In the genomic region with DNA sequence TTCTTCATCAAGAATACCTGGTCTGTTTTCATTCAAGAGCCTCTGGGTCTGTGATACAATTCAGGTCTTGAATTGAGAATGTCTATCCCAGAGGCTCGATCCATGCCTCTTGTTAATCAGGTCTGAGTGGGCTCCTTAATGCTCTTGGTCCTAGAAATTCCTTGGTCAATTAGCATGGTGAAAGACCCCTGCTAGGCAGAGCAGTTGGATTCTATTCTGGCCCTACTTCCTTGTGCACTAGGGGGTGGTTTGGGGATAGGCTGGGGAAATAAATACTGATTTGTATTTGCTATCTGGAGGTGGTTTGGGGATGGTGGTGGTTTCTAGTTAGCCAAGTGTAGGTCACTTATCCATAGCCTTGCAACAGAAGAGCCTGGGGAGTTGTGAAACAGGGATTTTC, we compare ENCODE assay signal across 17 cellular contexts. TPM values are rescaled to one million over a fixed set of nuclear protein-coding genes. Genes with fewer than 3 reads are reported as not detected.
A peak's percentile ranks its signal among the peaks of the same experiment; 100 is the strongest.
DNase-seq lines count a peak whose midpoint lies in the region; ATAC-seq and TF ChIP-seq lines count a peak whose summit lies in the region.
"Had no signal": no experiment of that assay in that cellular context is flagged by ENCODE, and none has a peak within 500 bp of the region (broad histone marks: within the 10 kb centered on the region; RNA-seq: fewer than 3 reads in every experiment).

No MANE protein-coding gene starts in this region.

- H2BK20ac ChIP-seq in H9 (ENCODE audit: low read depth, low read length, poor library complexity, severe bottlenecking), result no peak overlapping the region

- H3K27ac ChIP-seq in H9 (ENCODE audit: insufficient read length, low read depth, low read length), result no peak overlapping the region
- H3K27ac ChIP-seq: GM23248, SJCRH30 had no signal

- H3K4me1 Mint-ChIP-seq in H9, result peaks cover 21 to 28% of the 10 kb centered on the region in 2 experiments
- H3K4me1 Mint-ChIP-seq in WTC11, result peaks cover 17% of the 10 kb centered on the region
- H3K4me1 Mint-ChIP-seq in activated T-helper 1 cell treated with anti-CD3 and anti-CD28 coated beads, Interleukin-12 subunit alpha, Interleukin-12 subunit beta, Interleukin-2, Interleukin-4 antibody, amounts not matched to agents 30 ng/mL and 10 ng/mL and 1 ng/mL, durations not matched to agents 14 hours and 24 hours and 36 hours (ENCODE audit: low read depth), result no peaks in the 10 kb centered on the region

- H3K4me3 Mint-ChIP-seq in H9 (peak overlapping the region; percentile 12 to 53; a peak in 1 of 5 replicates), WTC11 (no peak overlapping the region)
- H3K4me3 Mint-ChIP-seq in activated T-helper 1 cell treated with anti-CD3 and anti-CD28 coated beads, Interleukin-12 subunit alpha, Interleukin-12 subunit beta, Interleukin-2, Interleukin-4 antibody, amounts not matched to agents 30 ng/mL and 10 ng/mL and 1 ng/mL, durations not matched to agents 14 hours and 24 hours and 36 hours, result no peak overlapping the region
- H3K4me3 Mint-ChIP-seq: IgD-negative memory B cell had no signal

- H3K4ac ChIP-seq in H9 (ENCODE audit: low read depth, low read length), result no peak overlapping the region

- no peak overlapping the region for H2BK15ac ChIP-seq in H9 (ENCODE audit: low read depth, low read length)

- H4K5ac ChIP-seq in H9 (ENCODE audit: insufficient read length, low read depth, low read length), result no peak overlapping the region

- no peaks in the 10 kb centered on the region for H4K20me1 ChIP-seq in H9 (ENCODE audit: control insufficient read depth, insufficient read depth, insufficient read length)

- H4K91ac ChIP-seq in H9 (ENCODE audit: insufficient read length, low read depth, low read length), result no peak overlapping the region

- no peak overlapping the region for H2BK5ac ChIP-seq in H9 (ENCODE audit: insufficient read length, low read length)

- H3K23ac ChIP-seq in H9 (ENCODE audit: insufficient read length, low read depth, low read length), result no peak overlapping the region

- H3K56ac ChIP-seq in H9 (ENCODE audit: insufficient read length, low read depth, low read length), result no peak overlapping the region

- H3K4me2 ChIP-seq in H9 (ENCODE audit: insufficient read depth, insufficient read length, low read length), result no peak overlapping the region

- CTCF ChIA-PET in WTC11 (lab: Charles Lee), result interaction anchor here (1.2 kb wide), 1 partner anchor 112 kb away, joined by 3 read pairs; no protein-coding TSS in a partner anchor

- no peak overlapping the region for H3T11ph ChIP-seq in H9 (ENCODE audit: low read length)

- POLR2A ChIA-PET in WTC11 (lab: Charles Lee), result no interaction called here

- H2BK120ac ChIP-seq in H9 (ENCODE audit: low read depth, low read length, poor library complexity, severe bottlenecking), result no peak overlapping the region

- no peak overlapping the region for H3K9ac ChIP-seq in H9 (ENCODE audit: extremely low read depth, insufficient read length, low read length)
- H3K9ac ChIP-seq: GM23248 had no signal

- no peak overlapping the region for H2AK5ac ChIP-seq in H9 (ENCODE audit: insufficient read length, low read length)

- peaks cover 12% of the 10 kb centered on the region for H3K4me1 ChIP-seq in H9 (ENCODE audit: insufficient read depth, low read length)
- H3K4me1 ChIP-seq: SJCRH30 had no signal

- H3K18ac ChIP-seq in H9 (ENCODE audit: insufficient read length, low read depth, low read length), result no peak overlapping the region

- H3K36me3 Mint-ChIP-seq in H9 (ENCODE audit: insufficient read depth in 1 of 3, low read depth in 3 of 3), result peaks cover 0 to 3% (median 2%) of the 10 kb centered on the region in 3 experiments; a peak in 1 of 7 replicates
- no peaks in the 10 kb centered on the region for H3K36me3 Mint-ChIP-seq in WTC11
- no peaks in the 10 kb centered on the region for H3K36me3 Mint-ChIP-seq in activated T-helper 1 cell treated with anti-CD3 and anti-CD28 coated beads, Interleukin-12 subunit alpha, Interleukin-12 subunit beta, Interleukin-2, Interleukin-4 antibody, amounts not matched to agents 30 ng/mL and 10 ng/mL and 1 ng/mL, durations not matched to agents 14 hours and 24 hours and 36 hours (ENCODE audit: low read depth)

- H3K79me1 ChIP-seq in H9 (ENCODE audit: insufficient read depth, low read depth, low read length, poor library complexity, severe bottlenecking), result no peaks in the 10 kb centered on the region

- H3K79me2 ChIP-seq in H9 (ENCODE audit: insufficient read depth, low read length), result no peaks in the 10 kb centered on the region

- peak; percentile 91 for ATAC-seq in WTC11
- ATAC-seq: GM12878 had no signal

- WGBS in H9 (ENCODE audit: extremely low coverage, insufficient read length, low lambda C conversion rate), result no CpG with 5 or more reads among the region's 1 CpG

- no peaks in the 10 kb centered on the region for H3K23me2 ChIP-seq in H9 (ENCODE audit: insufficient read length, low read depth, low read length, poor library complexity, severe bottlenecking)

- H2BK12ac ChIP-seq in H9 (ENCODE audit: insufficient read length, low read depth, low read length), result no peak overlapping the region

- DNase-seq in H9, result no peak
- DNase-seq in MV-4-11 (lab: John Stamatoyannopoulos, UW), result peak; percentile 90
- DNase-seq in WTC11 (ENCODE audit: low spot score), result no peak
- peak; percentile 23 for DNase-seq in iPS-NIHi11 (ENCODE audit: low spot score)
- no peak for DNase-seq in NCI-H2171 treated with DMSO at 0.1 percent for 48 hours (lab: John Stamatoyannopoulos, UW)
- DNase-seq in NCI-H146 (lab: John Stamatoyannopoulos, UW), result no peak
- DNase-seq in activated T-helper 1 cell treated with anti-CD3 and anti-CD28 coated beads, Interleukin-12 subunit alpha, Interleukin-12 subunit beta, Interleukin-2, Interleukin-4 antibody, amounts not matched to agents 30 ng/mL and 10 ng/mL and 1 ng/mL, durations not matched to agents 14 hours and 24 hours and 36 hours (ENCODE audit: low spot score), result no peak
- DNase-seq: C1 segment of cervical spinal cord, DMS79 treated with DMSO at 0.1 percent for 48 hours, GM23248, NCI-H1436, NCI-H2029 treated with DMSO at 0.1 percent for 48 hours, NCI-H524, OCI-M1, SJCRH30 had no signal

- intact Hi-C loops in activated T-helper 1 cell treated with anti-CD3 and anti-CD28 coated beads, Interleukin-12 subunit alpha, Interleukin-12 subunit beta, Interleukin-2, Interleukin-4 antibody, amounts not matched to agents 30 ng/mL and 10 ng/mL and 1 ng/mL, durations not matched to agents 14 hours and 24 hours and 36 hours (cut with micrococcal nuclease), result no loop called here

- H4K8ac ChIP-seq in H9 (replicated peaks; ENCODE audit: insufficient read length, low read depth, low read length), result no peak overlapping the region

- H2AFZ ChIP-seq in H9 (ENCODE audit: low read length), result no peak overlapping the region
- H2AFZ ChIP-seq: GM23248 had no signal

- H3K14ac ChIP-seq in H9 (ENCODE audit: insufficient read depth, low read length), result no peak overlapping the region

- H3K27ac Mint-ChIP-seq in H9 (peak overlapping the region; percentile 32 to 77 (median 67); a peak in 4 of 7 replicates), WTC11 (peak overlapping the region; percentile 22)
- H3K27ac Mint-ChIP-seq in activated T-helper 1 cell treated with anti-CD3 and anti-CD28 coated beads, Interleukin-12 subunit alpha, Interleukin-12 subunit beta, Interleukin-2, Interleukin-4 antibody, amounts not matched to agents 30 ng/mL and 10 ng/mL and 1 ng/mL, durations not matched to agents 14 hours and 24 hours and 36 hours, result no peak overlapping the region
- H3K27ac Mint-ChIP-seq: IgD-negative memory B cell had no signal

- TF ChIP-seq CTCF in H9 (conservative IDR thresholded peaks at IDR 0.05), result no peak
- no peak for TF ChIP-seq CTCF in WTC11 (IDR thresholded peaks at IDR 0.05)

- no peaks in the 10 kb centered on the region for H3K9me3 ChIP-seq in H9 (ENCODE audit: control insufficient read depth, low read depth, low read length)
- H3K9me3 ChIP-seq: SJCRH30 had no signal

- H3K9me3 Mint-ChIP-seq in H9 (no peaks in the 10 kb centered on the region), WTC11 (0 out of 2 replicates have a peak, but pooled peaks cover 4% of the 10 kb centered on the region)
- no peaks in the 10 kb centered on the region for H3K9me3 Mint-ChIP-seq in activated T-helper 1 cell treated with anti-CD3 and anti-CD28 coated beads, Interleukin-12 subunit alpha, Interleukin-12 subunit beta, Interleukin-2, Interleukin-4 antibody, amounts not matched to agents 30 ng/mL and 10 ng/mL and 1 ng/mL, durations not matched to agents 14 hours and 24 hours and 36 hours
- H3K9me3 Mint-ChIP-seq: IgD-negative memory B cell had no signal

- no peaks in the 10 kb centered on the region for H3K27me3 ChIP-seq in H9 (ENCODE audit: insufficient read depth, low read length)
- H3K27me3 ChIP-seq: SJCRH30 had no signal

- no peaks in the 10 kb centered on the region; the same call in 1 of the 2 replicates for H3K27me3 Mint-ChIP-seq in H9 (ENCODE audit: low read depth)
- no peaks in the 10 kb centered on the region for H3K27me3 Mint-ChIP-seq in WTC11 (ENCODE audit: low read depth)
- H3K27me3 Mint-ChIP-seq in activated T-helper 1 cell treated with anti-CD3 and anti-CD28 coated beads, Interleukin-12 subunit alpha, Interleukin-12 subunit beta, Interleukin-2, Interleukin-4 antibody, amounts not matched to agents 30 ng/mL and 10 ng/mL and 1 ng/mL, durations not matched to agents 14 hours and 24 hours and 36 hours (ENCODE audit: insufficient read depth), result peaks cover 6% of the 10 kb centered on the region
- H3K27me3 Mint-ChIP-seq: IgD-negative memory B cell had no signal

TF ChIP-seq in WTC11, 78 proteins besides CTCF, POLR2A, EP300 and RAD21:
- TF ChIP-seq TP53 (CRISPR knock-in tag; IDR thresholded peaks at IDR 0.05) (no peak), ZNF423 (CRISPR knock-in tag; IDR thresholded peaks at IDR 0.05) (peak; percentile 94)

RNA-seq across cellular contexts. Expression of a gene that starts 22.0 kb away (rescaled TPM):
- total RNA-seq in H9 (2021) (69.1 and 76.8 TPM in 2 replicates), WTC11 (2021) (54.0 to 55.9 TPM (median 55.2 TPM) in 3 replicates)
- total RNA-seq in activated T-helper 1 cell treated with anti-CD3 and anti-CD28 coated beads, Interleukin-12 subunit alpha, Interleukin-12 subunit beta, Interleukin-2, Interleukin-4 antibody, amounts not matched to agents 30 ng/mL and 10 ng/mL and 1 ng/mL, durations not matched to agents 14 hours and 24 hours and 36 hours, result 66.1 and 70.6 TPM in 2 replicates

Comparison
In these comparisons a context has a peak if more than half of its experiments do, and no peak if none do; other contexts are left out.
1. DNase-seq: peak in MV-4-11 (single experiment) and iPS-NIHi11 (single experiment); none in H9 (single experiment), WTC11 (single experiment), NCI-H2171 treated with DMSO at 0.1 percent for 48 hours (single experiment), NCI-H146 (single experiment) and activated T-helper 1 cell treated with anti-CD3 and anti-CD28 coated beads, Interleukin-12 subunit alpha, Interleukin-12 subunit beta, Interleukin-2, Interleukin-4 antibody, amounts not matched to agents 30 ng/mL and 10 ng/mL and 1 ng/mL, durations not matched to agents 14 hours and 24 hours and 36 hours (single experiment).
2. H3K4me3 Mint-ChIP-seq: peak in H9 (2 of 2); none in WTC11 (single experiment) and activated T-helper 1 cell treated with anti-CD3 and anti-CD28 coated beads, Interleukin-12 subunit alpha, Interleukin-12 subunit beta, Interleukin-2, Interleukin-4 antibody, amounts not matched to agents 30 ng/mL and 10 ng/mL and 1 ng/mL, durations not matched to agents 14 hours and 24 hours and 36 hours (single experiment).